Comparison of ENCODE assay signal across 19 cellular contexts in the genomic region with DNA sequence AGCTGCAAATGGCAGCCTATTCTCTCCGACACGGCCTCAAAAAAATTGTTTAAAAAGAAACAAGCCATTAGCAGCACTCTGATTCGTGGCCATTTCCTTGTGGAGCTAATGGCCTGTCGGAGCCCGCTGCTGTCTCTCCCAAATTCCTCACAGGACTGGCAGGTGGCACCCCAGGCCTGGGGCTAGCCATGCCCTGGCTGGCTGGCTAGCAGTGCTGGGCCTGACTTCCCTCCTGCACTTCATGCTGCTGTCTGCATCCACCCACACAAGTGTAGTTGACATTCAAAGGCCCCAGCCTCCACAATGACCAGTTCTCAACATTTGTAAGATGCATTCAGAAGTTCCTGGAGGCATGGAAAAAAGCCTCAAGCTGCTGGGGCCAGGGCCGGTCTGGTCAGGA.
A peak's percentile ranks its signal among the peaks of the same experiment; 100 is the strongest.
DNase-seq lines count a peak whose midpoint lies in the region; ATAC-seq and TF ChIP-seq lines count a peak whose summit lies in the region.
"Had no signal": no experiment of that assay in that cellular context is flagged by ENCODE, and none has a peak within 500 bp of the region (broad histone marks: within the 10 kb centered on the region; RNA-seq: fewer than 3 reads in every experiment).

No MANE protein-coding gene starts in this region.

- H3K27me3 Mint-ChIP-seq in chondrocyte (ENCODE audit: low read depth): no peaks in the 10 kb centered on the region

- H3K4me1 Mint-ChIP-seq in chondrocyte (ENCODE audit: low read depth): peaks cover 29% of the 10 kb centered on the region

- no peak overlapping the region for H3K9ac ChIP-seq in colonic mucosa (ENCODE audit: low read depth in 2 of 2, low read length in 2 of 2)

- TF ChIP-seq CTCF in right atrium auricular region (IDR thresholded peaks at IDR 0.05) (peak in 1 of 2 donors; percentile 41), colonic mucosa (IDR thresholded peaks at IDR 0.05) (no peak), upper lobe of right lung (IDR thresholded peaks at IDR 0.05) (no peak), chondrocyte (IDR thresholded peaks at IDR 0.05) (no peak)

- no peak overlapping the region for H3K27ac Mint-ChIP-seq in chondrocyte (ENCODE audit: unreplicated experiment)

- H3K36me3 ChIP-seq in right atrium auricular region (no peaks in the 10 kb centered on the region), colonic mucosa (no peaks in the 10 kb centered on the region), upper lobe of right lung (no peaks in the 10 kb centered on the region)
- H3K36me3 ChIP-seq: ovary had no signal

- H3K27me3 ChIP-seq in right atrium auricular region: no peaks in the 10 kb centered on the region
- no peaks in the 10 kb centered on the region for H3K27me3 ChIP-seq in colonic mucosa
- no peaks in the 10 kb centered on the region for H3K27me3 ChIP-seq in upper lobe of right lung
- H3K27me3 ChIP-seq: ovary had no signal

- H3K27ac ChIP-seq in right atrium auricular region (no peak overlapping the region), colonic mucosa (peak overlapping the region; percentile 49), upper lobe of right lung (no peak overlapping the region)
- H3K27ac ChIP-seq: A549, ovary had no signal

- ATAC-seq in Right ventricle myocardium superior (ENCODE audit: poor library complexity): peak; percentile 66
- ATAC-seq in left colon: peak; percentile 60
- peak; percentile 63 for ATAC-seq in upper lobe of right lung
- no peak for ATAC-seq in HG02840 (IDR thresholded peaks at IDR 0.05; ENCODE audit: low FRiP score, unreplicated experiment)
- ATAC-seq: A549 had no signal

- H3K4me1 ChIP-seq in right atrium auricular region: peaks cover 0 to 26% of the 10 kb centered on the region in 2 donors
- peaks cover 5% of the 10 kb centered on the region for H3K4me1 ChIP-seq in colonic mucosa
- peaks cover 4% of the 10 kb centered on the region for H3K4me1 ChIP-seq in upper lobe of right lung

- H3K9me3 ChIP-seq in right atrium auricular region: no peaks in the 10 kb centered on the region
- no peaks in the 10 kb centered on the region for H3K9me3 ChIP-seq in colonic mucosa
- no peaks in the 10 kb centered on the region for H3K9me3 ChIP-seq in upper lobe of right lung
- H3K9me3 ChIP-seq: A549, ovary had no signal

- no peak overlapping the region for H3K4me3 Mint-ChIP-seq in chondrocyte (ENCODE audit: unreplicated experiment)

- intact Hi-C loops in Right ventricle myocardium superior (cut with DNase I) (no loop called here), colonic mucosa (cut with DNase I) (loop anchor here (5.0 kb wide), 1 partner anchor 61 kb away; the partner anchor contains the start of gene SMCO4), left colon (cut with DNase I, micrococcal nuclease) (no loop called here), upper lobe of right lung (cut with DNase I) (no loop called here)

- DNase-seq in Right ventricle myocardium superior (no peak), right atrium auricular region (ENCODE audit: low spot score) (no peak), colonic mucosa (no peak), left colon (no peak), upper lobe of right lung (no peak), chondrocyte (ENCODE audit: low spot score) (no peak)
- no peak for DNase-seq in stimulated activated CD4-positive, alpha-beta T cell treated with anti-CD3 and anti-CD28 coated beads, Interleukin-1b, Interleukin-23, amount 100 ng/mL, for 48 hours
- DNase-seq: activated CD8-positive, alpha-beta memory T cell treated with anti-CD3 and anti-CD28 coated beads, Interleukin-2, amount 50 U/mL, for 4 hours; activated naive CD4-positive, alpha-beta T cell; cortex of kidney; DND-41; glutamatergic neuron; NCI-H1436 treated with DMSO at 0.1 percent for 48 hours; NCI-H345; NK-92 treated with Interleukin-12 subunit alpha and Interleukin-12 subunit beta, amount 100 ng/mL, for 24 hours; ovary; stimulated activated naive CD4-positive, alpha-beta T cell had no signal

- peaks cover 12% of the 10 kb centered on the region for H3K36me3 Mint-ChIP-seq in chondrocyte (ENCODE audit: low read depth)

- H3K4me3 ChIP-seq in right atrium auricular region (no peak overlapping the region), colonic mucosa (no peak overlapping the region), upper lobe of right lung (no peak overlapping the region)
- H3K4me3 ChIP-seq: A549, ovary had no signal

- no peaks in the 10 kb centered on the region for H3K9me3 Mint-ChIP-seq in chondrocyte (ENCODE audit: low read depth)
